In the genomic region with DNA sequence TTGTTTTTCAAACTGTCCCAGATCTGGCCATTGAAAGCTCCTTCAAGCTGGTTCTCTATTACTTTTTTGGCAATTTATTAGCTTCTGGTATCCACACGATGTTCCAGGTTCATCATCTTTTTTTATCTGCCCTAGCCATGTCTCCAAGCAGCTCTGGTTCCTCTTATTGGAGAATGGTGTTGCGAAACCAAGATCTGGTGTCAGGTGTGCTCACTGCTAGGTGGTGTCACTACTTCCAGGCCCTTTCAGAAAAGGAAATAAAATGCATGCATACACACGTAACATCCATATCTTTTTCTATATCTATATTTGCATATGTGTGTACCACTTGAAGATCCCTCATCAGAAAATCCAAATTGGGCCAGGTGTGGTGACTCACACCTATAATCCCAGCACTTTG, we compare ENCODE assay signal across 17 cellular contexts. TPM values are rescaled to one million over a fixed set of nuclear protein-coding genes. Genes with fewer than 3 reads are reported as not detected.
DNase-seq lines count a peak whose midpoint lies in the region; ATAC-seq, FAIRE-seq and TF ChIP-seq lines count a peak whose summit lies in the region.
"Had no signal": no experiment of that assay in that cellular context is flagged by ENCODE, and none has a peak within 500 bp of the region (broad histone marks: within the 10 kb centered on the region; RNA-seq: fewer than 3 reads in every experiment).

No MANE protein-coding gene starts in this region.

- H3K4me2 ChIP-seq in IMR-90 (ENCODE audit: low read depth, low read length) (no peak overlapping the region), K562 (ENCODE audit: insufficient read depth, low read length) (no peak overlapping the region)

- peaks cover 70% of the 10 kb centered on the region for H3K79me2 ChIP-seq in K562 (ENCODE audit: control insufficient read depth, insufficient read depth, low read length)

- H3K27me3 Mint-ChIP-seq in activated T-cell treated with anti-CD3 and anti-CD28 coated beads, Interleukin-2, amount 50 U/mL, for 24 hours = no peaks in the 10 kb centered on the region
- no peaks in the 10 kb centered on the region for H3K27me3 Mint-ChIP-seq in mesothelial cell of epicardium (ENCODE audit: low read depth)
- H3K27me3 Mint-ChIP-seq: CD4-positive, CD25-positive, alpha-beta regulatory T cell had no signal

- no peaks in the 10 kb centered on the region for H3K9me3 ChIP-seq in IMR-90 (ENCODE audit: control insufficient read depth, insufficient read depth, low read length)
- H3K9me3 ChIP-seq in K562 (replicated peaks; ENCODE audit: control insufficient read depth, insufficient read depth, low read depth, low read length) = no peaks in the 10 kb centered on the region
- H3K9me3 ChIP-seq in psoas muscle = no peaks in the 10 kb centered on the region

- H3K4me3 ChIP-seq in IMR-90 (ENCODE audit: insufficient read depth, low read depth, low read length) = no peak overlapping the region
- no peak overlapping the region for H3K4me3 ChIP-seq in K562
- H3K4me3 ChIP-seq in psoas muscle = no peak overlapping the region

- H3K23ac ChIP-seq in IMR-90 (ENCODE audit: low read depth, low read length) = no peak overlapping the region

- H3K14ac ChIP-seq in IMR-90 (replicated peaks; ENCODE audit: low read depth, low read length) = no peak overlapping the region

- H2BK20ac ChIP-seq in IMR-90 (ENCODE audit: low read depth, low read length) = no peak overlapping the region

- TF ChIP-seq EP300 in K562 (IDR thresholded peaks at IDR 0.05; ENCODE audit: low read length) = no peak

- no peak overlapping the region for H3K4ac ChIP-seq in IMR-90 (ENCODE audit: low read depth, low read length)

- H3K4me1 ChIP-seq in IMR-90 (ENCODE audit: control insufficient read depth, insufficient read depth, low read length) (peaks cover 2% of the 10 kb centered on the region; the same call in 1 of the 2 replicates), K562 (replicated peaks in 1 of 2; ENCODE audit: control insufficient read depth in 2 of 2, insufficient read depth in 2 of 2, low read length in 2 of 2) (peaks cover 0 to 8% of the 10 kb centered on the region in 2 experiments; a peak in 1 of 5 replicates), psoas muscle (peaks cover 4% of the 10 kb centered on the region)

- H4K20me1 ChIP-seq in IMR-90 (ENCODE audit: insufficient read depth, low read length) (peaks cover 33% of the 10 kb centered on the region), K562 (replicated peaks; ENCODE audit: control insufficient read depth, insufficient read depth, low read length) (peaks cover 5% of the 10 kb centered on the region)

- H2BK120ac ChIP-seq in IMR-90 (ENCODE audit: low read depth, low read length) = no peak overlapping the region

- H3K36me3 ChIP-seq in IMR-90 (ENCODE audit: control insufficient read depth, insufficient read depth, low read length) (peaks cover 6% of the 10 kb centered on the region), K562 (ENCODE audit: control insufficient read depth, insufficient read depth, low read length) (peaks cover 2% of the 10 kb centered on the region; the same call in 1 of the 3 replicates), psoas muscle (ENCODE audit: insufficient read depth in 1 of 2, low read depth in 1 of 2) (no peaks in the 10 kb centered on the region)

- H3K4me3 Mint-ChIP-seq in activated T-cell treated with anti-CD3 and anti-CD28 coated beads, Interleukin-2, amount 50 U/mL, for 24 hours = no peak overlapping the region
- no peak overlapping the region for H3K4me3 Mint-ChIP-seq in mesothelial cell of epicardium
- H3K4me3 Mint-ChIP-seq: CD4-positive, CD25-positive, alpha-beta regulatory T cell had no signal

- no peak for DNase-seq in activated T-cell treated with anti-CD3 and anti-CD28 coated beads, Interleukin-2, amount 50 U/mL, for 24 hours
- DNase-seq in activated T-cell treated with anti-CD3 and anti-CD28 coated beads, Interleukin-2, amount 50 U/mL, for 1 hour = no peak
- DNase-seq in IMR-90 (no peak), K562 (ENCODE audit: extremely low read depth in 1 of 4, low spot score in 3 of 4) (no peak), psoas muscle (no peak), NCI-H2171 treated with DMSO at 0.1 percent for 48 hours (lab: John Stamatoyannopoulos, UW) (no peak), GDM1 (lab: John Stamatoyannopoulos, UW) (no peak), mesothelial cell of epicardium (ENCODE audit: low spot score in 2 of 2, unreplicated experiment in 2 of 2) (no peak)
- DNase-seq: CD4-positive, CD25-positive, alpha-beta regulatory T cell; DND-41; GF-D8; MV-4-11; NCI-H1436 treated with DMSO at 0.1 percent for 48 hours; NCI-H2081; NCI-H226; PC-3 had no signal

- CTCF ChIA-PET in IMR-90 (lab: Yijun Ruan, JAX) (no interaction called here), K562 (lab: Yijun Ruan, JAX; ENCODE audit: low intra/inter-chr PET ratio) (no interaction called here)

- intact Hi-C loops in IMR-90 (cut with micrococcal nuclease) = no loop called here
- intact Hi-C loops in K562 (cut with micrococcal nuclease) = no loop called here
- intact Hi-C loops in psoas muscle (cut with DNase I) = loop anchor here in 1 of 2 donors (5.0 kb wide), 1 partner anchor 42 kb away; no protein-coding TSS in a partner anchor

- TF ChIP-seq RAD21 in IMR-90 (IDR thresholded peaks at IDR 0.05; ENCODE audit: low read length) = no peak
- no peak for TF ChIP-seq RAD21 in K562 (CRISPR knock-in tag; conservative IDR thresholded peaks at IDR 0.05 in 1 of 2, IDR thresholded peaks at IDR 0.05 in 1 of 2)

- no peak overlapping the region for H2BK15ac ChIP-seq in IMR-90 (ENCODE audit: low read depth, low read length)

- H4K8ac ChIP-seq in IMR-90 (ENCODE audit: low read depth in 2 of 2, low read length in 2 of 2) = no peak overlapping the region

- WGBS in IMR-90 (ENCODE audit: extremely low coverage in 2 of 2, insufficient read length in 1 of 2), 2 experiments = 83% methylated on average over 1 of the region's 3 CpGs; no CpG with 5 or more reads in 1 of the 2 experiments
- 47% methylated on average over 3 of the region's 3 CpGs for WGBS in K562 (ENCODE audit: insufficient coverage, low coverage, missing lambda C conversion rate)
- 56 to 80% (median 74%) methylated on average over 3 of the region's 3 CpGs for WGBS in psoas muscle, 3 donors

- POLR2A ChIA-PET in IMR-90 (lab: Charles Lee; ENCODE audit: unreplicated experiment) = no interaction called here
- POLR2A ChIA-PET in K562 (lab: Yijun Ruan, JAX) = interaction anchor here (0.8 to 1.8 kb wide), 2 partner anchors 12 to 16 kb away, joined by 4 to 6 read pairs; no protein-coding TSS in a partner anchor

- no peaks in the 10 kb centered on the region for H3K9me3 Mint-ChIP-seq in activated T-cell treated with anti-CD3 and anti-CD28 coated beads, Interleukin-2, amount 50 U/mL, for 24 hours
- peaks cover 5% of the 10 kb centered on the region for H3K9me3 Mint-ChIP-seq in mesothelial cell of epicardium
- H3K9me3 Mint-ChIP-seq: CD4-positive, CD25-positive, alpha-beta regulatory T cell had no signal

- peaks cover 23 to 63% of the 10 kb centered on the region in 2 experiments for H3K79me1 ChIP-seq in IMR-90 (ENCODE audit: low read depth in 1 of 2, low read length in 2 of 2)

- H4K91ac ChIP-seq in IMR-90 (ENCODE audit: insufficient read depth, low read depth, low read length) = no peak overlapping the region

- in situ Hi-C loops in IMR-90 (cut with MboI; ENCODE audit: low sequenced_read_pairs) (no loop called here), K562 (cut with MboI) (no loop called here)

- H3K27ac ChIP-seq in IMR-90 (ENCODE audit: insufficient read depth, low read length) (no peak overlapping the region), K562 (ENCODE audit: extremely low read depth, low read depth, low read length) (no peak overlapping the region), psoas muscle (no peak overlapping the region)

- ATAC-seq in IMR-90 (ENCODE audit: low read depth) (no peak), K562 (no peak), psoas muscle (peak; percentile 58 to 68 (median 61))
- ATAC-seq: PC-3 had no signal

- no peak overlapping the region for H3K18ac ChIP-seq in IMR-90 (ENCODE audit: low read depth, low read length)

- no peak overlapping the region for H3K56ac ChIP-seq in IMR-90 (ENCODE audit: extremely low read depth, insufficient read depth, low read length)

- TF ChIP-seq POLR2A in IMR-90 (IDR thresholded peaks at IDR 0.05; ENCODE audit: low read depth, low read length) (no peak), K562 (conservative IDR thresholded peaks at IDR 0.05) (no peak)

- peaks cover 14% of the 10 kb centered on the region; the same call in 1 of the 2 replicates for H3K9me1 ChIP-seq in IMR-90 (ENCODE audit: insufficient read depth, low read length)
- no peaks in the 10 kb centered on the region for H3K9me1 ChIP-seq in K562 (ENCODE audit: control insufficient read depth, insufficient read depth, low read length)

- no peaks in the 10 kb centered on the region for H3K27me3 ChIP-seq in IMR-90 (ENCODE audit: control insufficient read depth, insufficient read depth, low read length)
- H3K27me3 ChIP-seq in K562 (ENCODE audit: control insufficient read depth in 2 of 2, insufficient read depth in 2 of 2, low read length in 2 of 2) = no peaks in the 10 kb centered on the region
- H3K27me3 ChIP-seq in psoas muscle (ENCODE audit: insufficient read depth in 3 of 3, low read length in 2 of 3) = no peaks in the 10 kb centered on the region

- H3K4me1 Mint-ChIP-seq in activated T-cell treated with anti-CD3 and anti-CD28 coated beads, Interleukin-2, amount 50 U/mL, for 24 hours (ENCODE audit: low read depth) = peaks cover 51% of the 10 kb centered on the region
- H3K4me1 Mint-ChIP-seq in mesothelial cell of epicardium = peaks cover 11% of the 10 kb centered on the region

- TF ChIP-seq CTCF in IMR-90 (conservative IDR thresholded peaks at IDR 0.05; ENCODE audit: low read depth, low read length) = no peak
- no peak for TF ChIP-seq CTCF in K562 (IDR thresholded peaks at IDR 0.05 in 2 of 3, conservative IDR thresholded peaks at IDR 0.05 in 1 of 3; ENCODE audit: insufficient read depth in 2 of 3, low read depth in 1 of 3, low read length in 3 of 3)
- no peak for TF ChIP-seq CTCF in psoas muscle (IDR thresholded peaks at IDR 0.05)
- no peak for TF ChIP-seq CTCF in mesothelial cell of epicardium (IDR thresholded peaks at IDR 0.05; ENCODE audit: unreplicated experiment)

- H2AFZ ChIP-seq in IMR-90 (replicated peaks; ENCODE audit: low read length, poor library complexity) (no peak overlapping the region), K562 (ENCODE audit: low read depth, low read length) (no peak overlapping the region)

- H3K27ac Mint-ChIP-seq in activated T-cell treated with anti-CD3 and anti-CD28 coated beads, Interleukin-2, amount 50 U/mL, for 24 hours = peak overlapping the region; percentile 3
- no peak overlapping the region for H3K27ac Mint-ChIP-seq in mesothelial cell of epicardium
- H3K27ac Mint-ChIP-seq: CD4-positive, CD25-positive, alpha-beta regulatory T cell had no signal

- no peak overlapping the region for H2BK5ac ChIP-seq in IMR-90 (ENCODE audit: low read depth, low read length, poor library complexity, severe bottlenecking)

- H3K9ac ChIP-seq in IMR-90 (ENCODE audit: low read depth, low read length) (no peak overlapping the region), K562 (ENCODE audit: insufficient read depth in 1 of 2, low read depth in 2 of 2, low read length in 2 of 2) (no peak overlapping the region)

- H3K36me3 Mint-ChIP-seq in activated T-cell treated with anti-CD3 and anti-CD28 coated beads, Interleukin-2, amount 50 U/mL, for 24 hours (ENCODE audit: low read depth) = peaks cover 36% of the 10 kb centered on the region
- peaks cover 14% of the 10 kb centered on the region for H3K36me3 Mint-ChIP-seq in mesothelial cell of epicardium

- no peak overlapping the region for H2AK5ac ChIP-seq in IMR-90 (ENCODE audit: low read depth, low read length)

- dilution Hi-C loops in IMR-90 (cut with HindIII; ENCODE audit: low sequenced_read_pairs, unreplicated experiment) = no loop called here

- no peak overlapping the region for H4K5ac ChIP-seq in IMR-90 (ENCODE audit: low read depth, low read length)

- BruUV-seq in IMR-90 (replicated peaks; lab: Mats Ljungman, UMichigan) (no TSS peak), K562 (replicated peaks; lab: Mats Ljungman, UMichigan) (no TSS peak)

- H2AK9ac ChIP-seq in IMR-90 (replicated peaks; ENCODE audit: low read depth, low read length, poor library complexity) = no peak overlapping the region

- FAIRE-seq in K562 (lab: Jason Lieb, UNC) = no peak
- FAIRE-seq: HTR-8/SVneo had no signal

RNA-seq across cellular contexts. Expression of a gene that starts 53.3 kb away (rescaled TPM):
- total RNA-seq in IMR-90 (2012; rRNA removed) (3.8 and 5.6 TPM in 2 replicates), K562 (2014; rRNA removed) (3.5 TPM in 2 replicates), K562 (2014; rRNA removed; fragmentation: Illumina TruSeq; extraction: Trizol) (4.9 and 6.3 TPM in 2 replicates), K562 (2015; rRNA removed; fragmentation: Illumina TruSeq; extraction: Trizol) (4.5 and 5.3 TPM in 2 replicates), K562 (2021) (35.0 and 40.2 TPM in 2 replicates), psoas muscle (10 to 100 TPM; 34.8 to 53.1 (median 43.1) TPM), mesothelial cell of epicardium (77.2 to 83.3 TPM (median 77.3 TPM) in 3 replicates)
- polyA plus RNA-seq in IMR-90 (2012; rRNA removed) (6.1 and 6.2 TPM in 2 replicates), K562 (2011; rRNA removed) (4.7 and 6.7 TPM in 2 replicates), K562 (2014; fragmentation: Illumina TruSeq; extraction: Trizol) (13.9 and 14.8 TPM in 2 replicates), K562 (2014; fragmentation: Nextera tagmentation; extraction: Ambion mirVana) (1 to 10 TPM; 1.5 to 6.6 TPM), K562 (2014; rRNA removed) (7.8 and 9.0 TPM in 2 replicates), psoas muscle (1 to 10 TPM; 3.4 to 9.4 (median 5.7) TPM)
- polyA plus RNA-seq in IMR-90 (2012; cell fraction: cytosol; rRNA removed) = 3.1 and 3.6 TPM in 2 replicates
- polyA plus RNA-seq in IMR-90 (2012; cell fraction: nucleus; rRNA removed; ENCODE audit: low replicate concordance) = 5.0 and 9.7 TPM in 2 replicates
- total RNA-seq in K562 (2011; cell fraction: chromatin; rRNA removed; ENCODE audit: low replicate concordance) = 26.9 and 41.3 TPM in 2 replicates
- 14.7 and 15.7 TPM in 2 replicates for total RNA-seq in K562 (2011; cell fraction: nucleolus; rRNA removed)
- 46.3 and 60.1 TPM in 2 replicates for total RNA-seq in K562 (2011; cell fraction: nucleoplasm; rRNA removed)
- polyA plus RNA-seq in K562 (2011; cell fraction: cytosol; rRNA removed) = 5.3 and 5.5 TPM in 2 replicates
- polyA plus RNA-seq in K562 (2011; cell fraction: nucleus; rRNA removed) = 15.2 and 16.7 TPM in 2 replicates
- 6.6 and 7.6 TPM in 2 replicates for polyA plus RNA-seq in K562 (2012)
- 8.7 and 10.3 TPM in 2 replicates for polyA minus RNA-seq in K562 (2011; rRNA and poly(A)+ RNA removed)
- 16.0 and 22.3 TPM in 2 replicates for polyA minus RNA-seq in K562 (2011; cell fraction: cytosol; rRNA and poly(A)+ RNA removed)
- polyA minus RNA-seq in K562 (2011; cell fraction: nucleus; rRNA and poly(A)+ RNA removed) = 5.0 and 9.1 TPM in 2 replicates

Comparison
In these comparisons a context has a peak if more than half of its experiments do, and no peak if none do; other contexts are left out.
1. ATAC-seq: peak in psoas muscle (4 of 4); none in IMR-90 (single experiment) and K562 (single experiment).